ENCODE assay signal across 29 cellular contexts in genomic region chr4:73899321-73899720, GRCh38. TPM values are rescaled to one million over a fixed set of nuclear protein-coding genes. Genes with fewer than 3 reads are reported as not detected.
"Had no signal": no experiment of that assay in that cellular context is flagged by ENCODE, and none has a peak within 500 bp of the region (broad histone marks: within the 10 kb centered on the region; RNA-seq: fewer than 3 reads in every experiment).

No MANE protein-coding gene starts in this region.

- H3K9me3 ChIP-seq: pancreas, psoas muscle, right lobe of liver, sigmoid colon, stomach, thoracic aorta, thyroid gland, tibial nerve, upper lobe of left lung, vagina had no signal

- H3K36me3 ChIP-seq: neural progenitor cell, pancreas, right lobe of liver, sigmoid colon, stomach, thoracic aorta, thyroid gland, tibial nerve, upper lobe of left lung, vagina had no signal

- H3K27me3 ChIP-seq: neural progenitor cell, right lobe of liver, sigmoid colon, stomach, thyroid gland, tibial nerve, upper lobe of left lung, vagina had no signal

- DNase-seq: natural killer cell; occipital lobe; pancreas; psoas muscle; right cardiac atrium; right lobe of liver; sigmoid colon; small intestine; stimulated activated CD4-positive, alpha-beta T cell treated with anti-CD3 and anti-CD28 coated beads, Interleukin-15, amount 100 ng/mL, for 24 hours; stimulated activated CD4-positive, alpha-beta T cell treated with anti-CD3 and anti-CD28 coated beads, Interleukin-2, amount 100 ng/mL, for 24 hours; stimulated activated CD4-positive, alpha-beta T cell treated with anti-CD3 and anti-CD28 coated beads, Interleukin-2, amount 100 ng/mL, for 48 hours; stimulated activated CD4-positive, alpha-beta T cell treated with anti-CD3 and anti-CD28 coated beads, Interleukin-4, amount 100 ng/mL, for 24 hours; stimulated activated naive B cell treated with anti-CD40 and anti-IgM and Interleukin-4, amounts not matched to agents 10 μg/mL and 1 μg/mL and 100 μg/mL, for 72 hours; stimulated activated naive CD4-positive, alpha-beta T cell treated with Interleukin-2 at 50 U/mL for 16 hours; stomach; thyroid gland; trophoblast cell; upper lobe of left lung had no signal

- H3K4me3 ChIP-seq: neural progenitor cell, pancreas, psoas muscle, right lobe of liver, sigmoid colon, stomach, thoracic aorta, thyroid gland, tibial nerve, upper lobe of left lung, vagina had no signal

- H3K4me1 ChIP-seq: neural progenitor cell, pancreas, psoas muscle, right lobe of liver, stomach, thyroid gland, vagina had no signal

- ATAC-seq: natural killer cell; psoas muscle; right cardiac atrium; stimulated activated effector memory CD8-positive, alpha-beta T cell treated with anti-CD3 and anti-CD28 coated beads, Interleukin-12 subunit alpha, Interleukin-12 subunit beta, amount 100 ng/mL, for 72 hours; stimulated activated naive B cell treated with anti-CD40 and anti-IgM and Interleukin-4, amounts not matched to agents 10 μg/mL and 1 μg/mL and 100 μg/mL, for 72 hours had no signal

- H3K27ac ChIP-seq: neural progenitor cell, pancreas, psoas muscle, right lobe of liver, sigmoid colon, stomach, thoracic aorta, thyroid gland, tibial nerve, upper lobe of left lung, vagina had no signal

RNA-seq across cellular contexts. Expression of gene PF4V1, which starts 46.2 kb away (rescaled TPM):
- total RNA-seq: osteoblast, posterior vena cava, psoas muscle, right cardiac atrium, right lobe of liver, sigmoid colon, skeletal muscle tissue, stomach, subcutaneous adipose tissue, temporal lobe, thoracic aorta, thyroid gland, tibial nerve, upper lobe of left lung, ureter, vagina had no signal
